In the genomic region with DNA sequence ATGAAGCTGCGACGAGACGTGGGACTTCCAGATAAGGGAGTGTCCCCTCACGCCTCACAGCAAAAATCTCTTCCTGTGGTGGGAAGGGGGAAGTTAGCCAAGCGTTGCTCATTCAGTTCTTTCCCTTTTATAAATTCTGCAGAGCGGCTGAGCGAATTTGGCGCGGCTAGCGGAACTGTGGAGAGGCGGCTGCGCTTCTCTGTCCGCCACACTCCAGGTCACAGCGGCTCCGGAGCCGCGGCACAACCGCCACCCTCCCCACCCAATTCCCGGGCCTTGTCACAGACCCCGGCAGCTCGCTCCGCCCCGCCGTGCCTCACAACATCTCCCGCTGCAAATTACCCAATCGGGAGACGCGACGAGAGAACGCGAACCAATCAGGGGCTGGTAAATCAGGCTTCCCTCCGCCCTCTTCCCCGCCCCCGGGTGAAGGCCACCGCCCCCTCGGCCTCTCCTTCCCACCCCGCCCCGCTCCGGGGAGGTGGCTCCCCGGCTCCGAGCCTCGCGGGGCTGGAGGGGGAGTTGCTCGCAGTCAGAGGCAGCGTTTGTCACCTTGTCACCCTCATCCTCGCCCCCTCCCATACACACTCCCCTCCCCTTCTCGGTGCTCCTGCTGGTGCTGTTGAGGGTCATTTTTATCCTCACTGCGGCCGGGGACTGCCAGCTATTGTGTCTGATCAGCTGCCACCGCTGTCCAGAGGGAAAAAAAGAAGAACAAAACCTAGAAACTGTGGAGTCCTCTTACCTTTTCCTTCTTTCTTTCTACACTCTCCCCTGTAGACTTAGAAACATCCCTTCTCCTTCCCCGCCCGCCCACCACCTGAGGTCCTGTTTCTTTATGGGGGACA, we compare ENCODE assay signal across 8 cellular contexts.
DNase-seq lines count a peak whose midpoint lies in the region; ATAC-seq and TF ChIP-seq lines count a peak whose summit lies in the region.

No MANE protein-coding gene starts in this region.

- H4K20me1 ChIP-seq in OCI-LY3 (ENCODE audit: insufficient read depth, low read length): no peaks in the 10 kb centered on the region

- peak overlapping the region; percentile 86 for H3K9ac ChIP-seq in OCI-LY3 (ENCODE audit: low read length)

- peaks cover 5% of the 10 kb centered on the region; the same call in 1 of the 2 replicates for H3K4me1 ChIP-seq in OCI-LY3 (ENCODE audit: low read length)

- H3K27me3 ChIP-seq in OCI-LY3 (ENCODE audit: low read depth, low read length): no peaks in the 10 kb centered on the region

- no peaks in the 10 kb centered on the region for H3K36me3 ChIP-seq in OCI-LY3 (replicated peaks; ENCODE audit: low read depth, low read length)

- peak overlapping the region; percentile 85 for H3K4me2 ChIP-seq in OCI-LY3 (ENCODE audit: low read length)

- peak overlapping the region; percentile 74 for H3K27ac ChIP-seq in OCI-LY3 (ENCODE audit: low read length)

- H3K4me3 ChIP-seq in OCI-LY3 (ENCODE audit: low read length) (peak overlapping the region; percentile 91), epithelial cell of esophagus (ENCODE audit: low read length) (peak overlapping the region; percentile 84)

- TF ChIP-seq CTCF in OCI-LY3 (IDR thresholded peaks at IDR 0.05; ENCODE audit: low read depth, low read length) (no peak), epithelial cell of esophagus (IDR thresholded peaks at IDR 0.05; ENCODE audit: insufficient read depth, low read depth, low read length, missing control alignments) (no peak)

- ATAC-seq in GM21528 (IDR thresholded peaks at IDR 0.05; ENCODE audit: low FRiP score, unreplicated experiment): peak; percentile 80

- H2AFZ ChIP-seq in OCI-LY3 (ENCODE audit: low read depth, low read length): peak overlapping the region; percentile 69; the same call in 1 of the 2 replicates

- no peaks in the 10 kb centered on the region for H3K9me3 ChIP-seq in OCI-LY3 (ENCODE audit: insufficient read depth, low read length)

- DNase-seq in DMS 273 treated with DMSO at 0.1 percent for 48 hours (lab: John Stamatoyannopoulos, UW) (peak; percentile 60), HuH-7.5 (ENCODE audit: low spot score) (peak; percentile 94), activated T-cell treated with anti-CD3 and anti-CD28 coated beads for 24 hours (ENCODE audit: low read depth) (peak; percentile 93), epithelial cell of esophagus (ENCODE audit: low read depth) (peak; percentile 99), middle frontal gyrus (ENCODE audit: extremely low spot score, low spot score) (peak; percentile 96)
- DNase-seq in stimulated activated CD8-positive, alpha-beta memory T cell treated with anti-CD3 and anti-CD28 coated beads, Interleukin-2, amount 100 ng/mL, for 1 hour (ENCODE audit: low read depth in 2 of 2): peak; percentile 92 to 93

- no peaks in the 10 kb centered on the region for H3K79me2 ChIP-seq in OCI-LY3 (ENCODE audit: low read length)

Comparison
In these comparisons a context has a peak if more than half of its experiments do, and no peak if none do; other contexts are left out.
1. Peak in every context shown above with its lines: DNase-seq, ATAC-seq, H3K4me3 ChIP-seq and H3K27ac ChIP-seq.